Comparison of ENCODE assay signal across 9 cellular contexts in the genomic region with DNA sequence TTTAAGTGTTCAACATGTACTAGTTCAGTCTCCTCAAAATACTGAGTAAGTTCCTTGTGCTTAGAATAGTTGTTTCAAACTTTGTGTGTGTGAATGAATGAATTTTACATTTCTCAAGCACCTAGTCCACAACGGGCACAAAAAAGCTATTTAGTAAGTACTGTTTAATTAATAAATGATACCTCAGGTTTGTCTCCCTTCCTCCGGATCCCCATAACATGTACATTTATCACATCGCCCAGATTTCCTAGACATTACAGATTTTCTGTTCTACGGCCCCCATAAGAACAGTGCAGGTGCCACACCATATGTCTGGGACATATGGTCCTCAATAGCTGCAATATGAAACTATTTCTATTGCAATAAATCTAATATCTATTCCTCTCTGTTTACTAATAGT. TPM values are rescaled to one million over a fixed set of nuclear protein-coding genes. Genes with fewer than 3 reads are reported as not detected.
DNase-seq lines count a peak whose midpoint lies in the region; TF ChIP-seq lines count a peak whose summit lies in the region.
"Had no signal": no experiment of that assay in that cellular context is flagged by ENCODE, and none has a peak within 500 bp of the region (broad histone marks: within the 10 kb centered on the region; RNA-seq: fewer than 3 reads in every experiment).

No MANE protein-coding gene starts in this region.

- H3K4me1 ChIP-seq in ectodermal cell (ENCODE audit: control insufficient read depth, insufficient read depth, low read length): peaks cover 2% of the 10 kb centered on the region

- H3K4me1 Mint-ChIP-seq in osteocyte (ENCODE audit: unreplicated experiment): peaks cover 15% of the 10 kb centered on the region

- no peaks in the 10 kb centered on the region for H3K36me3 ChIP-seq in ectodermal cell (ENCODE audit: control insufficient read depth, insufficient read depth, low read length)

- no peaks in the 10 kb centered on the region for H3K9me3 ChIP-seq in ectodermal cell (ENCODE audit: control insufficient read depth, low read length)

- no peak for DNase-seq in GM12864 (ENCODE audit: low read depth)
- DNase-seq in NCI-H1694 (lab: John Stamatoyannopoulos, UW): peak; percentile 33
- DNase-seq in osteocyte (ENCODE audit: extremely low spot score, unreplicated experiment): no peak
- DNase-seq in NCI-H146 treated with DMSO at 0.1 percent for 48 hours (lab: John Stamatoyannopoulos, UW; ENCODE audit: unreplicated experiment): no peak
- DNase-seq in HK-2 (ENCODE audit: unreplicated experiment): no peak
- DNase-seq in AG08395 (ENCODE audit: low spot score): no peak
- no peak for DNase-seq in SHP77 treated with DMSO at 0.1 percent for 48 hours (lab: John Stamatoyannopoulos, UW)

- 81 to 84% methylated on average over 3 of the region's 4 CpGs for WGBS in ectodermal cell, 2 experiments

- peak overlapping the region; percentile 91 for H3K4me3 ChIP-seq in GM12864 (ENCODE audit: low read depth, low read length)
- H3K4me3 ChIP-seq in ectodermal cell (ENCODE audit: insufficient read depth, low read depth, low read length): peak overlapping the region; percentile 65

- no peak overlapping the region for H3K27ac Mint-ChIP-seq in osteocyte (ENCODE audit: unreplicated experiment)
- H3K27ac Mint-ChIP-seq: stimulated activated naive B cell treated with anti-CD40 and anti-IgM and Interleukin-4, amounts not matched to agents 10 μg/mL and 1 μg/mL and 100 μg/mL, for 72 hours had no signal

- H3K4me3 Mint-ChIP-seq in osteocyte (ENCODE audit: unreplicated experiment): peak overlapping the region; percentile 38
- H3K4me3 Mint-ChIP-seq: stimulated activated naive B cell treated with anti-CD40 and anti-IgM and Interleukin-4, amounts not matched to agents 10 μg/mL and 1 μg/mL and 100 μg/mL, for 72 hours had no signal

- H3K27ac ChIP-seq in ectodermal cell (ENCODE audit: insufficient read depth, low read depth, low read length, poor library complexity, severe bottlenecking): no peak overlapping the region

- H3K9me3 Mint-ChIP-seq in osteocyte (ENCODE audit: unreplicated experiment): no peaks in the 10 kb centered on the region
- H3K9me3 Mint-ChIP-seq: stimulated activated naive B cell treated with anti-CD40 and anti-IgM and Interleukin-4, amounts not matched to agents 10 μg/mL and 1 μg/mL and 100 μg/mL, for 72 hours had no signal

- no peaks in the 10 kb centered on the region for H3K27me3 ChIP-seq in ectodermal cell (ENCODE audit: control insufficient read depth, insufficient read depth, low read length, poor library complexity, severe bottlenecking)

- no peaks in the 10 kb centered on the region for H3K36me3 Mint-ChIP-seq in osteocyte (ENCODE audit: unreplicated experiment)

- no peaks in the 10 kb centered on the region for H3K27me3 Mint-ChIP-seq in osteocyte (ENCODE audit: unreplicated experiment)
- H3K27me3 Mint-ChIP-seq: stimulated activated naive B cell treated with anti-CD40 and anti-IgM and Interleukin-4, amounts not matched to agents 10 μg/mL and 1 μg/mL and 100 μg/mL, for 72 hours had no signal

- TF ChIP-seq CTCF in GM12864 (IDR thresholded peaks at IDR 0.05; ENCODE audit: low read depth, low read length, missing control alignments) (no peak), osteocyte (IDR thresholded peaks at IDR 0.05) (no peak)

RNA-seq across cellular contexts. Expression of gene TTF2, which starts 1.3 kb away (rescaled TPM):
- 33.4 TPM for polyA plus RNA-seq in ectodermal cell (2013, experiment 1 of 4)
- 31.3 TPM for polyA plus RNA-seq in ectodermal cell (2013, experiment 2 of 4)
- 25.9 TPM for polyA plus RNA-seq in ectodermal cell (2013, experiment 3 of 4)
- 27.4 TPM for polyA plus RNA-seq in ectodermal cell (2013, experiment 4 of 4)
- total RNA-seq in osteocyte: 17.4 and 18.6 TPM in 2 replicates

RNA-seq across cellular contexts. Expression of gene CD101, which starts 57.2 kb away (rescaled TPM):
- polyA plus RNA-seq in ectodermal cell (2013, experiment 1 of 4): 0.61 TPM
- polyA plus RNA-seq in ectodermal cell (2013, experiment 2 of 4): 0.43 TPM
- polyA plus RNA-seq in ectodermal cell (2013, experiment 3 of 4): 0.80 TPM
- 1.2 TPM for polyA plus RNA-seq in ectodermal cell (2013, experiment 4 of 4)
- total RNA-seq in osteocyte: 0.50 and 0.78 TPM in 2 replicates
